Comparison of ENCODE assay signal across 8 cellular contexts in genomic region chr2:20446280-20446916, GRCh38. TPM values are rescaled to one million over a fixed set of nuclear protein-coding genes. Genes with fewer than 3 reads are reported as not detected.
A peak's percentile ranks its signal among the peaks of the same experiment; 100 is the strongest.
DNase-seq lines count a peak whose midpoint lies in the region; ATAC-seq and TF ChIP-seq lines count a peak whose summit lies in the region.

No MANE protein-coding gene starts in this region.

- H3K4me1 ChIP-seq in iPS-18a (ENCODE audit: control insufficient read depth, low read depth, low read length): peaks cover 6% of the 10 kb centered on the region

- no peaks in the 10 kb centered on the region for H3K36me3 ChIP-seq in iPS-18a (ENCODE audit: control insufficient read depth, low read depth, low read length)

- peaks cover 22% of the 10 kb centered on the region for H3K36me3 Mint-ChIP-seq in HFFc6 (ENCODE audit: low read depth)
- H3K36me3 Mint-ChIP-seq in activated T-helper 1 cell treated with anti-CD3 and anti-CD28 coated beads, Interleukin-12 subunit alpha, Interleukin-12 subunit beta, Interleukin-2, Interleukin-4 antibody, amounts not matched to agents 30 ng/mL and 10 ng/mL and 1 ng/mL, durations not matched to agents 14 hours and 24 hours and 36 hours (ENCODE audit: low read depth): peaks cover 2% of the 10 kb centered on the region
- H3K36me3 Mint-ChIP-seq in stimulated activated effector memory CD8-positive, alpha-beta T cell treated with anti-CD3 and anti-CD28 coated beads, Interleukin-12 subunit alpha, Interleukin-12 subunit beta, amount 100 ng/mL, for 72 hours: peaks cover 34% of the 10 kb centered on the region

- H3K27ac Mint-ChIP-seq in HFFc6: peak overlapping the region; percentile 77
- H3K27ac Mint-ChIP-seq in activated T-helper 1 cell treated with anti-CD3 and anti-CD28 coated beads, Interleukin-12 subunit alpha, Interleukin-12 subunit beta, Interleukin-2, Interleukin-4 antibody, amounts not matched to agents 30 ng/mL and 10 ng/mL and 1 ng/mL, durations not matched to agents 14 hours and 24 hours and 36 hours: no peak overlapping the region
- H3K27ac Mint-ChIP-seq in stimulated activated effector memory CD8-positive, alpha-beta T cell treated with anti-CD3 and anti-CD28 coated beads, Interleukin-12 subunit alpha, Interleukin-12 subunit beta, amount 100 ng/mL, for 72 hours: peak overlapping the region; percentile 69

- peaks cover 55% of the 10 kb centered on the region for H3K27me3 ChIP-seq in iPS-18a (ENCODE audit: control insufficient read depth, insufficient read depth, low read length)

- no peak overlapping the region for H3K27ac ChIP-seq in iPS-18a (ENCODE audit: low read length)

- intact Hi-C loops in activated T-helper 1 cell treated with anti-CD3 and anti-CD28 coated beads, Interleukin-12 subunit alpha, Interleukin-12 subunit beta, Interleukin-2, Interleukin-4 antibody, amounts not matched to agents 30 ng/mL and 10 ng/mL and 1 ng/mL, durations not matched to agents 14 hours and 24 hours and 36 hours (cut with micrococcal nuclease): loop anchor here (2.0 to 10.0 kb wide), 6 partner anchors 16 to 1098 kb away; partner anchors contain the start of genes LDAH and TTC32

- H3K27me3 Mint-ChIP-seq in HFFc6 (ENCODE audit: insufficient read depth): peaks cover 15% of the 10 kb centered on the region
- H3K27me3 Mint-ChIP-seq in activated T-helper 1 cell treated with anti-CD3 and anti-CD28 coated beads, Interleukin-12 subunit alpha, Interleukin-12 subunit beta, Interleukin-2, Interleukin-4 antibody, amounts not matched to agents 30 ng/mL and 10 ng/mL and 1 ng/mL, durations not matched to agents 14 hours and 24 hours and 36 hours (ENCODE audit: insufficient read depth): peaks cover 62% of the 10 kb centered on the region

- H3K4me3 ChIP-seq in iPS-18a (ENCODE audit: low read length): peak overlapping the region; percentile 76

- H3K9ac ChIP-seq in iPS-18a (ENCODE audit: low read length): peak overlapping the region; percentile 66

- H3K4me1 Mint-ChIP-seq in HFFc6 (ENCODE audit: low read depth): peaks cover 41% of the 10 kb centered on the region
- peaks cover 12% of the 10 kb centered on the region for H3K4me1 Mint-ChIP-seq in activated T-helper 1 cell treated with anti-CD3 and anti-CD28 coated beads, Interleukin-12 subunit alpha, Interleukin-12 subunit beta, Interleukin-2, Interleukin-4 antibody, amounts not matched to agents 30 ng/mL and 10 ng/mL and 1 ng/mL, durations not matched to agents 14 hours and 24 hours and 36 hours (ENCODE audit: low read depth)
- H3K4me1 Mint-ChIP-seq in stimulated activated effector memory CD8-positive, alpha-beta T cell treated with anti-CD3 and anti-CD28 coated beads, Interleukin-12 subunit alpha, Interleukin-12 subunit beta, amount 100 ng/mL, for 72 hours: peaks cover 6% of the 10 kb centered on the region

- no peak for ATAC-seq in stimulated activated effector memory CD8-positive, alpha-beta T cell treated with anti-CD3 and anti-CD28 coated beads, Interleukin-12 subunit alpha, Interleukin-12 subunit beta, amount 100 ng/mL, for 72 hours
- ATAC-seq in HG03457 (IDR thresholded peaks at IDR 0.05; ENCODE audit: unreplicated experiment): no peak

- peaks cover 4% of the 10 kb centered on the region; the same call in 1 of the 2 replicates for H3K9me3 Mint-ChIP-seq in HFFc6
- no peaks in the 10 kb centered on the region for H3K9me3 Mint-ChIP-seq in activated T-helper 1 cell treated with anti-CD3 and anti-CD28 coated beads, Interleukin-12 subunit alpha, Interleukin-12 subunit beta, Interleukin-2, Interleukin-4 antibody, amounts not matched to agents 30 ng/mL and 10 ng/mL and 1 ng/mL, durations not matched to agents 14 hours and 24 hours and 36 hours
- H3K9me3 Mint-ChIP-seq in stimulated activated effector memory CD8-positive, alpha-beta T cell treated with anti-CD3 and anti-CD28 coated beads, Interleukin-12 subunit alpha, Interleukin-12 subunit beta, amount 100 ng/mL, for 72 hours: no peaks in the 10 kb centered on the region

- H3K9me3 ChIP-seq in iPS-18a (ENCODE audit: control insufficient read depth, low read depth, low read length): no peaks in the 10 kb centered on the region

- TF ChIP-seq CTCF in HFFc6 (IDR thresholded peaks at IDR 0.05): no peak

- no peak for DNase-seq in HFFc6
- no peak for DNase-seq in activated T-helper 1 cell treated with anti-CD3 and anti-CD28 coated beads, Interleukin-12 subunit alpha, Interleukin-12 subunit beta, Interleukin-2, Interleukin-4 antibody, amounts not matched to agents 30 ng/mL and 10 ng/mL and 1 ng/mL, durations not matched to agents 14 hours and 24 hours and 36 hours (ENCODE audit: low spot score)
- DNase-seq in stimulated activated effector memory CD8-positive, alpha-beta T cell treated with anti-CD3 and anti-CD28 coated beads, Interleukin-12 subunit alpha, Interleukin-12 subunit beta, amount 100 ng/mL, for 72 hours (ENCODE audit: low spot score in 2 of 2): no peak
- DNase-seq in NCI-H526 treated with DMSO at 0.1 percent for 48 hours (lab: John Stamatoyannopoulos, UW): no peak
- DNase-seq in activated CD4-positive, alpha-beta T cell treated with anti-CD3 and anti-CD28 coated beads for 1 hour: no peak
- no peak for DNase-seq in NCI-H2107 (lab: John Stamatoyannopoulos, UW)

- peak overlapping the region; percentile 78 for H3K4me3 Mint-ChIP-seq in HFFc6
- H3K4me3 Mint-ChIP-seq in activated T-helper 1 cell treated with anti-CD3 and anti-CD28 coated beads, Interleukin-12 subunit alpha, Interleukin-12 subunit beta, Interleukin-2, Interleukin-4 antibody, amounts not matched to agents 30 ng/mL and 10 ng/mL and 1 ng/mL, durations not matched to agents 14 hours and 24 hours and 36 hours: peak overlapping the region; percentile 76
- peak overlapping the region; percentile 80 for H3K4me3 Mint-ChIP-seq in stimulated activated effector memory CD8-positive, alpha-beta T cell treated with anti-CD3 and anti-CD28 coated beads, Interleukin-12 subunit alpha, Interleukin-12 subunit beta, amount 100 ng/mL, for 72 hours

RNA-seq across cellular contexts. Expression of gene RHOB, which starts 0.5 kb away (rescaled TPM):
- 100 to 1,000 TPM; 128 to 146 (median 133) TPM for total RNA-seq in HFFc6 (2021; fragmentation: NEBNext Ultra II Directional; extraction: Animal tissue kit (Norgen Biotek cat#: 25700))
- 27.6 and 29.6 TPM in 2 replicates for total RNA-seq in activated T-helper 1 cell treated with anti-CD3 and anti-CD28 coated beads, Interleukin-12 subunit alpha, Interleukin-12 subunit beta, Interleukin-2, Interleukin-4 antibody, amounts not matched to agents 30 ng/mL and 10 ng/mL and 1 ng/mL, durations not matched to agents 14 hours and 24 hours and 36 hours
